30 cellular contexts compared by ENCODE assay signal in genomic region chr1:118047650-118048224, GRCh38.
"Had no signal": no experiment of that assay in that cellular context is flagged by ENCODE, and none has a peak within 500 bp of the region (broad histone marks: within the 10 kb centered on the region; RNA-seq: fewer than 3 reads in every experiment).

No MANE protein-coding gene starts in this region.

- ATAC-seq: activated CD4-positive, alpha-beta T cell treated with anti-CD3 and anti-CD28 coated beads for 36 hours; activated CD8-positive, alpha-beta memory T cell treated with anti-CD3 and anti-CD28 coated beads, Interleukin-2, amount 10 ng/mL, durations not matched to agents 7 days and 5 days; activated CD8-positive, alpha-beta T cell treated with anti-CD3 and anti-CD28 coated beads, Interleukin-2, amount 10 ng/mL, durations not matched to agents 7 days and 5 days; activated T-cell treated with anti-CD3 and anti-CD28 coated beads, Interleukin-2, amount 50 U/mL, for 72 hours; esophagus mucosa had no signal

- H3K27ac ChIP-seq: brain microvascular endothelial cell, coronary artery, dorsolateral prefrontal cortex had no signal

- H3K27me3 ChIP-seq: brain microvascular endothelial cell, dorsolateral prefrontal cortex had no signal

- H3K36me3 ChIP-seq: brain microvascular endothelial cell had no signal

- H3K4me3 Mint-ChIP-seq: activated CD4-positive, alpha-beta memory T cell treated with anti-CD3 and anti-CD28 coated beads for 36 hours; activated CD4-positive, alpha-beta T cell treated with anti-CD3 and anti-CD28 coated beads for 36 hours; activated CD4-positive, alpha-beta T cell treated with anti-CD3 and anti-CD28 coated beads, Interleukin-2, amount 10 ng/mL, durations not matched to agents 24 days and 14 days; activated CD8-positive, alpha-beta memory T cell treated with anti-CD3 and anti-CD28 coated beads, Interleukin-2, amount 10 ng/mL, durations not matched to agents 7 days and 5 days; activated CD8-positive, alpha-beta T cell treated with anti-CD3 and anti-CD28 coated beads, Interleukin-2, amount 10 ng/mL, durations not matched to agents 7 days and 5 days; activated naive CD8-positive, alpha-beta T cell; activated T-cell treated with anti-CD3 and anti-CD28 coated beads, Interleukin-2, amount 50 U/mL, for 24 hours; activated T-cell treated with anti-CD3 and anti-CD28 coated beads, Interleukin-2, amount 50 U/mL, for 72 hours; central memory CD8-positive, alpha-beta T cell; dendritic cell treated with granulocyte-macrophage colony-stimulating factor and Interleukin-4, amounts not matched to agents 40 ng/mL and 50 ng/mL, for 4 days; endodermal cell had no signal

- FAIRE-seq: astrocyte, bronchial epithelial cell, frontal cortex had no signal

- H3K27ac Mint-ChIP-seq: activated CD4-positive, alpha-beta memory T cell treated with anti-CD3 and anti-CD28 coated beads for 36 hours; activated CD4-positive, alpha-beta T cell treated with anti-CD3 and anti-CD28 coated beads for 36 hours; activated CD4-positive, alpha-beta T cell treated with anti-CD3 and anti-CD28 coated beads, Interleukin-2, amount 10 ng/mL, durations not matched to agents 24 days and 14 days; activated CD8-positive, alpha-beta memory T cell treated with anti-CD3 and anti-CD28 coated beads, Interleukin-2, amount 10 ng/mL, durations not matched to agents 7 days and 5 days; activated CD8-positive, alpha-beta T cell treated with anti-CD3 and anti-CD28 coated beads, Interleukin-2, amount 10 ng/mL, durations not matched to agents 7 days and 5 days; activated naive CD8-positive, alpha-beta T cell; activated T-cell treated with anti-CD3 and anti-CD28 coated beads, Interleukin-2, amount 50 U/mL, for 24 hours; activated T-cell treated with anti-CD3 and anti-CD28 coated beads, Interleukin-2, amount 50 U/mL, for 72 hours; dendritic cell treated with granulocyte-macrophage colony-stimulating factor and Interleukin-4, amounts not matched to agents 40 ng/mL and 50 ng/mL, for 4 days; endodermal cell had no signal

- H3K4me1 Mint-ChIP-seq: activated CD4-positive, alpha-beta T cell treated with anti-CD3 and anti-CD28 coated beads for 36 hours; activated CD4-positive, alpha-beta T cell treated with anti-CD3 and anti-CD28 coated beads, Interleukin-2, amount 10 ng/mL, durations not matched to agents 24 days and 14 days; activated CD8-positive, alpha-beta memory T cell treated with anti-CD3 and anti-CD28 coated beads, Interleukin-2, amount 10 ng/mL, durations not matched to agents 7 days and 5 days; central memory CD8-positive, alpha-beta T cell; endodermal cell had no signal

- H3K36me3 Mint-ChIP-seq: activated CD4-positive, alpha-beta memory T cell treated with anti-CD3 and anti-CD28 coated beads for 36 hours; activated CD8-positive, alpha-beta memory T cell treated with anti-CD3 and anti-CD28 coated beads, Interleukin-2, amount 10 ng/mL, durations not matched to agents 7 days and 5 days had no signal

- DNase-seq: activated CD4-positive, alpha-beta memory T cell treated with anti-CD3 and anti-CD28 coated beads for 36 hours; activated CD4-positive, alpha-beta T cell treated with anti-CD3 and anti-CD28 coated beads for 36 hours; activated CD4-positive, alpha-beta T cell treated with anti-CD3 and anti-CD28 coated beads, Interleukin-2, amount 10 ng/mL, durations not matched to agents 24 days and 14 days; activated CD4-positive, CD25-positive, alpha-beta regulatory T cell; activated CD4-positive, CD25-positive, alpha-beta regulatory T cell treated with anti-CD3 and anti-CD28 coated beads, Interleukin-2, amount 50 U/mL, for 72 hours; activated CD8-positive, alpha-beta memory T cell treated with anti-CD3 and anti-CD28 coated beads, Interleukin-2, amount 10 ng/mL, durations not matched to agents 7 days and 5 days; activated CD8-positive, alpha-beta memory T cell treated with anti-CD3 and anti-CD28 coated beads, Interleukin-2, amount 50 U/mL, for 48 hours; activated CD8-positive, alpha-beta T cell treated with anti-CD3 and anti-CD28 coated beads, Interleukin-2, amount 10 ng/mL, durations not matched to agents 7 days and 5 days; activated gamma-delta T cell; activated naive CD4-positive, alpha-beta T cell; activated naive CD4-positive, alpha-beta T cell treated with anti-CD3 and anti-CD28 coated beads, Interleukin-2, amount 50 U/mL, for 16 hours; activated T-cell treated with anti-CD3 and anti-CD28 coated beads for 4 hours; activated T-cell treated with anti-CD3 and anti-CD28 coated beads, Interleukin-2, amount 50 U/mL, for 24 hours; activated T-cell treated with anti-CD3 and anti-CD28 coated beads, Interleukin-2, amount 50 U/mL, for 72 hours; anterior cingulate cortex; brain microvascular endothelial cell; dorsolateral prefrontal cortex; effector memory CD4-positive, alpha-beta T cell; endodermal cell; foreskin fibroblast; head of caudate nucleus; T-helper 2 cell had no signal

- H3K4me3 ChIP-seq: coronary artery, dorsolateral prefrontal cortex had no signal

- H3K27me3 Mint-ChIP-seq: activated CD4-positive, alpha-beta T cell treated with anti-CD3 and anti-CD28 coated beads for 36 hours; activated CD8-positive, alpha-beta memory T cell treated with anti-CD3 and anti-CD28 coated beads, Interleukin-2, amount 10 ng/mL, durations not matched to agents 7 days and 5 days; central memory CD8-positive, alpha-beta T cell had no signal

- H3K9me3 Mint-ChIP-seq: activated CD4-positive, alpha-beta memory T cell treated with anti-CD3 and anti-CD28 coated beads for 36 hours; activated CD4-positive, alpha-beta T cell treated with anti-CD3 and anti-CD28 coated beads, Interleukin-2, amount 10 ng/mL, durations not matched to agents 24 days and 14 days; activated T-cell treated with anti-CD3 and anti-CD28 coated beads, Interleukin-2, amount 50 U/mL, for 24 hours; activated T-cell treated with anti-CD3 and anti-CD28 coated beads, Interleukin-2, amount 50 U/mL, for 72 hours; central memory CD8-positive, alpha-beta T cell; dendritic cell treated with granulocyte-macrophage colony-stimulating factor and Interleukin-4, amounts not matched to agents 40 ng/mL and 50 ng/mL, for 4 days; endodermal cell had no signal
